Comparison of ENCODE assay signal across 17 cellular contexts in genomic region chr2:221370076-221370941, GRCh38.
"Had no signal": no experiment of that assay in that cellular context is flagged by ENCODE, and none has a peak within 500 bp of the region (broad histone marks: within the 10 kb centered on the region; RNA-seq: fewer than 3 reads in every experiment).

No MANE protein-coding gene starts in this region.

- H3K27ac ChIP-seq: brain microvascular endothelial cell, epithelial cell of prostate, gastrocnemius medialis, pancreas, stomach, testis, upper lobe of left lung had no signal

- H3K4me1 ChIP-seq: gastrocnemius medialis, pancreas, stomach, testis, upper lobe of left lung had no signal

- H3K4me3 Mint-ChIP-seq: activated B cell treated with CpG ODN at 0.5 μM for 24 hours; activated CD4-positive, alpha-beta T cell treated with anti-CD3 and anti-CD28 coated beads, Interleukin-2, amount 10 ng/mL, durations not matched to agents 24 days and 14 days; activated naive CD8-positive, alpha-beta T cell treated with anti-CD3 and anti-CD28 coated beads, Interleukin-2, amount 10 ng/mL, durations not matched to agents 7 days and 5 days; naive thymus-derived CD8-positive, alpha-beta T cell had no signal

- H3K27ac Mint-ChIP-seq: activated B cell treated with CpG ODN at 0.5 μM for 24 hours; activated CD4-positive, alpha-beta T cell treated with anti-CD3 and anti-CD28 coated beads, Interleukin-2, amount 10 ng/mL, durations not matched to agents 24 days and 14 days; activated naive CD8-positive, alpha-beta T cell treated with anti-CD3 and anti-CD28 coated beads, Interleukin-2, amount 10 ng/mL, durations not matched to agents 7 days and 5 days had no signal

- H3K27me3 Mint-ChIP-seq: activated naive CD8-positive, alpha-beta T cell treated with anti-CD3 and anti-CD28 coated beads, Interleukin-2, amount 10 ng/mL, durations not matched to agents 7 days and 5 days had no signal

- H3K4me1 Mint-ChIP-seq: activated B cell treated with CpG ODN at 0.5 μM for 24 hours; activated CD4-positive, alpha-beta T cell treated with anti-CD3 and anti-CD28 coated beads, Interleukin-2, amount 10 ng/mL, durations not matched to agents 24 days and 14 days; activated naive CD8-positive, alpha-beta T cell treated with anti-CD3 and anti-CD28 coated beads, Interleukin-2, amount 10 ng/mL, durations not matched to agents 7 days and 5 days; naive thymus-derived CD8-positive, alpha-beta T cell had no signal

- FAIRE-seq: islet of Langerhans, pancreas had no signal

- ATAC-seq: gastrocnemius medialis; naive thymus-derived CD8-positive, alpha-beta T cell; pancreas had no signal

- H3K36me3 ChIP-seq: brain microvascular endothelial cell, gastrocnemius medialis, pancreas, stomach, upper lobe of left lung had no signal

- H3K36me3 Mint-ChIP-seq: activated naive CD8-positive, alpha-beta T cell treated with anti-CD3 and anti-CD28 coated beads, Interleukin-2, amount 10 ng/mL, durations not matched to agents 7 days and 5 days; naive thymus-derived CD8-positive, alpha-beta T cell had no signal

- H3K9me3 Mint-ChIP-seq: activated B cell treated with CpG ODN at 0.5 μM for 24 hours; activated CD4-positive, alpha-beta T cell treated with anti-CD3 and anti-CD28 coated beads, Interleukin-2, amount 10 ng/mL, durations not matched to agents 24 days and 14 days; activated naive CD8-positive, alpha-beta T cell treated with anti-CD3 and anti-CD28 coated beads, Interleukin-2, amount 10 ng/mL, durations not matched to agents 7 days and 5 days; naive thymus-derived CD8-positive, alpha-beta T cell had no signal

- H3K27me3 ChIP-seq: brain microvascular endothelial cell, gastrocnemius medialis, pancreas, testis, upper lobe of left lung had no signal

- H3K4me3 ChIP-seq: gastrocnemius medialis, pancreas, stomach, testis, upper lobe of left lung had no signal

- H3K9me3 ChIP-seq: gastrocnemius medialis, pancreas, stomach, testis, upper lobe of left lung had no signal

- DNase-seq: activated B cell treated with CpG ODN at 0.5 μM for 24 hours; activated CD4-positive, alpha-beta T cell treated with anti-CD3 and anti-CD28 coated beads, Interleukin-2, amount 10 ng/mL, durations not matched to agents 24 days and 14 days; activated CD8-positive, alpha-beta memory T cell treated with anti-CD3 and anti-CD28 coated beads, Interleukin-2, amount 50 U/mL, for 48 hours; activated naive CD4-positive, alpha-beta T cell; activated naive CD8-positive, alpha-beta T cell treated with anti-CD3 and anti-CD28 coated beads, Interleukin-2, amount 10 ng/mL, durations not matched to agents 7 days and 5 days; anterior cingulate cortex; brain microvascular endothelial cell; gastrocnemius medialis; naive thymus-derived CD8-positive, alpha-beta T cell; stimulated activated CD4-positive, alpha-beta T cell treated with anti-CD3 and anti-CD28 coated beads, Interleukin-12 subunit alpha, Interleukin-12 subunit beta, amount 100 ng/mL, for 4 hours; stimulated activated CD4-positive, alpha-beta T cell treated with anti-CD3 and anti-CD28 coated beads, Interleukin-2, amount 100 ng/mL, for 24 hours; stomach; testis; upper lobe of left lung had no signal
